ENCODE assay signal across 8 cellular contexts in genomic region chr1:241639040-241639652, GRCh38. TPM values are rescaled to one million over a fixed set of nuclear protein-coding genes. Genes with fewer than 3 reads are reported as not detected.
DNase-seq lines count a peak whose midpoint lies in the region; ATAC-seq and TF ChIP-seq lines count a peak whose summit lies in the region.

No MANE protein-coding gene starts in this region.

- TF ChIP-seq CTCF in fibroblast of pulmonary artery (IDR thresholded peaks at IDR 0.05; ENCODE audit: low read length, missing control alignments) = no peak

- H3K4me3 ChIP-seq in CD4-positive, CD25-positive, alpha-beta regulatory T cell (ENCODE audit: low read depth, low read length) = peak overlapping the region; percentile 83
- peak overlapping the region; percentile 95 for H3K4me3 ChIP-seq in fibroblast of pulmonary artery (replicated peaks; ENCODE audit: low read depth, low read length)
- peak overlapping the region; percentile 70 for H3K4me3 ChIP-seq in rectal smooth muscle tissue (ENCODE audit: low read length)

- POLR2A ChIA-PET in T-cell (lab: Charles Lee) = interaction anchor here in 1 of 2 donors (0.6 kb wide), 1 partner anchor 111 kb away, joined by 8 read pairs; no protein-coding TSS in a partner anchor

- peaks cover 5% of the 10 kb centered on the region for H3K36me3 Mint-ChIP-seq in CD4-positive, CD25-positive, alpha-beta regulatory T cell
- peaks cover 18% of the 10 kb centered on the region for H3K36me3 Mint-ChIP-seq in T-cell

- peaks cover 1% of the 10 kb centered on the region for H3K36me3 ChIP-seq in CD4-positive, CD25-positive, alpha-beta regulatory T cell (ENCODE audit: control insufficient read depth, insufficient read depth, low read length)
- H3K36me3 ChIP-seq in rectal smooth muscle tissue (ENCODE audit: control insufficient read depth, insufficient read depth, low read length) = no peaks in the 10 kb centered on the region

- peak overlapping the region; percentile 16 to 92 (median 50) for H3K27ac Mint-ChIP-seq in CD4-positive, CD25-positive, alpha-beta regulatory T cell
- H3K27ac Mint-ChIP-seq in T-cell = peak overlapping the region; percentile 8 to 62

- H3K4me1 ChIP-seq in CD4-positive, CD25-positive, alpha-beta regulatory T cell (ENCODE audit: control insufficient read depth, insufficient read depth, low read length, poor library complexity, severe bottlenecking) = peaks cover 20% of the 10 kb centered on the region
- H3K4me1 ChIP-seq in rectal smooth muscle tissue (ENCODE audit: control insufficient read depth, insufficient read depth, low read length) = no peaks in the 10 kb centered on the region

- peak in 2 of 3 donors; percentile 8 to 42 for DNase-seq in CD4-positive, CD25-positive, alpha-beta regulatory T cell
- DNase-seq in T-cell (peak in 2 of 34 experiments; percentile 3 to 4), fibroblast of pulmonary artery (ENCODE audit: low read depth) (no peak), left lobe of liver (ENCODE audit: low spot score) (no peak)
- DNase-seq in activated effector memory CD4-positive, alpha-beta T cell treated with Interleukin-2 at 50 U/mL for 16 hours = no peak

- peaks cover 19 to 41% (median 34%) of the 10 kb centered on the region in 4 donors for H3K4me1 Mint-ChIP-seq in CD4-positive, CD25-positive, alpha-beta regulatory T cell
- peaks cover 37 to 46% (median 41%) of the 10 kb centered on the region in 3 donors for H3K4me1 Mint-ChIP-seq in T-cell

- H3K9ac ChIP-seq in rectal smooth muscle tissue (ENCODE audit: low read length) = no peak overlapping the region

- H3K27ac ChIP-seq in CD4-positive, CD25-positive, alpha-beta regulatory T cell (ENCODE audit: insufficient read depth, low read length, poor library complexity, severe bottlenecking) = peak overlapping the region; percentile 58
- no peak overlapping the region for H3K27ac ChIP-seq in rectal smooth muscle tissue (ENCODE audit: low read depth, low read length)

- H3K9me3 Mint-ChIP-seq in CD4-positive, CD25-positive, alpha-beta regulatory T cell = peaks cover 0 to 4% (median 0%) of the 10 kb centered on the region in 7 donors
- peaks cover 4 to 12% (median 7%) of the 10 kb centered on the region in 3 donors for H3K9me3 Mint-ChIP-seq in T-cell

- H3K27me3 Mint-ChIP-seq in CD4-positive, CD25-positive, alpha-beta regulatory T cell = no peaks in the 10 kb centered on the region
- no peaks in the 10 kb centered on the region for H3K27me3 Mint-ChIP-seq in T-cell

- H3K9me3 ChIP-seq in CD4-positive, CD25-positive, alpha-beta regulatory T cell (ENCODE audit: control insufficient read depth in 2 of 2, low read length in 2 of 2) = no peaks in the 10 kb centered on the region

- H3K4me3 Mint-ChIP-seq in CD4-positive, CD25-positive, alpha-beta regulatory T cell = peak overlapping the region; percentile 86 to 97 (median 92)
- H3K4me3 Mint-ChIP-seq in T-cell = peak overlapping the region; percentile 77 to 88 (median 83)

- ATAC-seq in CD4-positive, CD25-positive, alpha-beta regulatory T cell (ENCODE audit: low read depth in 2 of 2) = no peak
- ATAC-seq in GM21786 (IDR thresholded peaks at IDR 0.05; ENCODE audit: unreplicated experiment) (peak; percentile 22), T-cell (replicated peaks in 1 of 4) (no peak), left lobe of liver (no peak), HG03139 (IDR thresholded peaks at IDR 0.05; ENCODE audit: unreplicated experiment) (no peak)

- no peaks in the 10 kb centered on the region for H3K27me3 ChIP-seq in CD4-positive, CD25-positive, alpha-beta regulatory T cell (ENCODE audit: control insufficient read depth, insufficient read depth, low read length)
- H3K27me3 ChIP-seq in rectal smooth muscle tissue (ENCODE audit: control insufficient read depth, insufficient read depth, low read length) = no peaks in the 10 kb centered on the region

- CTCF ChIA-PET in T-cell (lab: Charles Lee) = no interaction called here

RNA-seq across cellular contexts. Expression of gene CHML, which starts 1.0 kb away (rescaled TPM):
- total RNA-seq in CD4-positive, CD25-positive, alpha-beta regulatory T cell = 5.5 TPM
- polyA plus RNA-seq in CD4-positive, CD25-positive, alpha-beta regulatory T cell = 1 to 10 TPM; 1.2 to 3.8 (median 3.3) TPM
- total RNA-seq in T-cell = 10 to 100 TPM in 4 of 5 donors, 1 to 10 TPM in 1; 6.5 to 15.8 (median 12.4) TPM
- total RNA-seq in left lobe of liver = 2.1 TPM

RNA-seq across cellular contexts. Expression of gene OPN3, which starts 1.0 kb away (rescaled TPM):
- total RNA-seq in CD4-positive, CD25-positive, alpha-beta regulatory T cell = 3.3 TPM
- 10 to 100 TPM; 11.2 to 20.4 (median 17.1) TPM for polyA plus RNA-seq in CD4-positive, CD25-positive, alpha-beta regulatory T cell
- total RNA-seq in T-cell (1 to 10 TPM; 4.1 to 8.8 (median 7.3) TPM), left lobe of liver (15.3 TPM)

RNA-seq across cellular contexts. Expression of gene WDR64, which starts 12.9 kb away (rescaled TPM):
- not detected for total RNA-seq in CD4-positive, CD25-positive, alpha-beta regulatory T cell
- polyA plus RNA-seq in CD4-positive, CD25-positive, alpha-beta regulatory T cell = under 1 TPM in 3 of 4 donors, not detected in 1; 0.08 to 1.00 (median 0.35) TPM
- total RNA-seq in T-cell (under 1 TPM in 4 of 5 donors, not detected in 1; 0.13 to 0.48 (median 0.26) TPM), left lobe of liver (0.40 TPM)

Comparison
In these comparisons a context has a peak if more than half of its experiments do, and no peak if none do; other contexts are left out.
1. DNase-seq: peak in CD4-positive, CD25-positive, alpha-beta regulatory T cell (2 of 3); none in fibroblast of pulmonary artery (single experiment), left lobe of liver (single experiment) and activated effector memory CD4-positive, alpha-beta T cell treated with Interleukin-2 at 50 U/mL for 16 hours (single experiment).
2. Peak in every context shown above with its lines, with median percentiles within 50 percentile points of each other: H3K4me3 ChIP-seq.